23 cellular contexts compared by ENCODE assay signal in genomic region chr5:51651889-51652288, GRCh38.
DNase-seq lines count a peak whose midpoint lies in the region; ATAC-seq and TF ChIP-seq lines count a peak whose summit lies in the region.
"Had no signal": no experiment of that assay in that cellular context is flagged by ENCODE, and none has a peak within 500 bp of the region (broad histone marks: within the 10 kb centered on the region; RNA-seq: fewer than 3 reads in every experiment).

No MANE protein-coding gene starts in this region.

- H3K4me1 ChIP-seq in RWPE2 (ENCODE audit: insufficient read depth, poor library complexity, severe bottlenecking) = peaks cover 37% of the 10 kb centered on the region
- H3K4me1 ChIP-seq in CD8-positive, alpha-beta memory T cell (ENCODE audit: insufficient read depth, low read length) = no peaks in the 10 kb centered on the region
- H3K4me1 ChIP-seq: right lobe of liver, stomach, upper lobe of right lung had no signal

- peak overlapping the region; percentile 81 for H3K27ac ChIP-seq in RWPE2 (ENCODE audit: poor library complexity, severe bottlenecking)
- no peak overlapping the region for H3K27ac ChIP-seq in CD8-positive, alpha-beta memory T cell (ENCODE audit: low read depth, low read length)
- H3K27ac ChIP-seq: right lobe of liver, stomach, upper lobe of right lung had no signal

- CTCF ChIA-PET in CD8-positive, alpha-beta memory T cell (lab: Charles Lee) = no interaction called here

- H3K9me3 Mint-ChIP-seq in CD8-positive, alpha-beta memory T cell = peaks cover 2 to 15% (median 8%) of the 10 kb centered on the region in 5 donors

- DNase-seq in HCEC 1CT (peak; percentile 10), RWPE2 (ENCODE audit: low spot score) (no peak), fibroblast of pulmonary artery (ENCODE audit: low read depth) (peak; percentile 29), pulmonary artery endothelial cell (ENCODE audit: low read depth, low spot score) (peak; percentile 20), T-helper 2 cell (no peak), GM19240 (ENCODE audit: insufficient read length, low spot score) (no peak)
- DNase-seq in CD8-positive, alpha-beta memory T cell = no peak
- no peak for DNase-seq in activated CD4-positive, CD25-positive, alpha-beta regulatory T cell (lab: John Stamatoyannopoulos, UW)
- DNase-seq: activated naive CD8-positive, alpha-beta T cell treated with anti-CD3 and anti-CD28 coated beads, Interleukin-2, amount 10 ng/mL, durations not matched to agents 7 days and 5 days; activated T-cell treated with anti-CD3 and anti-CD28 coated beads, Interleukin-2, amount 50 U/mL, for 48 hours; effector CD4-positive, alpha-beta T cell; left cardiac atrium; NCI-H2081 treated with DMSO at 0.1 percent for 48 hours; NCI-H524 treated with DMSO at 0.1 percent for 48 hours; right lobe of liver; SIG-M5; stimulated activated CD4-positive, alpha-beta T cell treated with anti-CD3 and anti-CD28 coated beads, Interleukin-1b, Interleukin-23, amount 100 ng/mL, for 48 hours; stomach; T-helper 17 cell; upper lobe of right lung had no signal

- H3K4me3 ChIP-seq in RWPE2 (ENCODE audit: severe bottlenecking) (no peak overlapping the region), fibroblast of pulmonary artery (replicated peaks; ENCODE audit: low read depth, low read length) (no peak overlapping the region)
- H3K4me3 ChIP-seq in CD8-positive, alpha-beta memory T cell (ENCODE audit: low read length) = no peak overlapping the region
- H3K4me3 ChIP-seq: hepatocyte, K562, right lobe of liver, stomach, upper lobe of right lung had no signal

- no peak overlapping the region for H3K4me3 Mint-ChIP-seq in CD8-positive, alpha-beta memory T cell
- H3K4me3 Mint-ChIP-seq: activated naive CD8-positive, alpha-beta T cell treated with anti-CD3 and anti-CD28 coated beads, Interleukin-2, amount 10 ng/mL, durations not matched to agents 7 days and 5 days; T-helper 17 cell; WTC11 had no signal

- POLR2A ChIA-PET in CD8-positive, alpha-beta memory T cell (lab: Charles Lee) = no interaction called here

- no peaks in the 10 kb centered on the region for H3K9me3 ChIP-seq in RWPE2 (ENCODE audit: severe bottlenecking)
- no peaks in the 10 kb centered on the region for H3K9me3 ChIP-seq in CD8-positive, alpha-beta memory T cell (ENCODE audit: low read length)
- H3K9me3 ChIP-seq: right lobe of liver, stomach, upper lobe of right lung had no signal

- no peaks in the 10 kb centered on the region for H3K36me3 Mint-ChIP-seq in CD8-positive, alpha-beta memory T cell
- H3K36me3 Mint-ChIP-seq: activated naive CD8-positive, alpha-beta T cell treated with anti-CD3 and anti-CD28 coated beads, Interleukin-2, amount 10 ng/mL, durations not matched to agents 7 days and 5 days; WTC11 had no signal

- TF ChIP-seq CTCF in RWPE2 (IDR thresholded peaks at IDR 0.05; ENCODE audit: poor library complexity, severe bottlenecking) (no peak), fibroblast of pulmonary artery (IDR thresholded peaks at IDR 0.05; ENCODE audit: low read length, missing control alignments) (no peak)

- ATAC-seq in RWPE2 (ENCODE audit: low read depth) = peak; percentile 91
- ATAC-seq: K562, left cardiac atrium, right lobe of liver, T-helper 17 cell, upper lobe of right lung, WTC11 had no signal

- H3K4me1 Mint-ChIP-seq in CD8-positive, alpha-beta memory T cell = no peaks in the 10 kb centered on the region
- H3K4me1 Mint-ChIP-seq: activated naive CD8-positive, alpha-beta T cell treated with anti-CD3 and anti-CD28 coated beads, Interleukin-2, amount 10 ng/mL, durations not matched to agents 7 days and 5 days; T-helper 17 cell had no signal

- no peaks in the 10 kb centered on the region for H3K27me3 Mint-ChIP-seq in CD8-positive, alpha-beta memory T cell
- H3K27me3 Mint-ChIP-seq: activated naive CD8-positive, alpha-beta T cell treated with anti-CD3 and anti-CD28 coated beads, Interleukin-2, amount 10 ng/mL, durations not matched to agents 7 days and 5 days; T-helper 17 cell had no signal

- H3K27ac Mint-ChIP-seq in CD8-positive, alpha-beta memory T cell = no peak overlapping the region
- H3K27ac Mint-ChIP-seq: activated naive CD8-positive, alpha-beta T cell treated with anti-CD3 and anti-CD28 coated beads, Interleukin-2, amount 10 ng/mL, durations not matched to agents 7 days and 5 days; T-helper 17 cell; WTC11 had no signal

- H3K36me3 ChIP-seq in RWPE2 (ENCODE audit: low read depth) = no peaks in the 10 kb centered on the region
- H3K36me3 ChIP-seq in CD8-positive, alpha-beta memory T cell (ENCODE audit: insufficient read depth, low read length) = no peaks in the 10 kb centered on the region
- H3K36me3 ChIP-seq: right lobe of liver, stomach, upper lobe of right lung had no signal

- H3K27me3 ChIP-seq in RWPE2 (ENCODE audit: insufficient read depth, poor library complexity, severe bottlenecking) = no peaks in the 10 kb centered on the region
- no peaks in the 10 kb centered on the region for H3K27me3 ChIP-seq in CD8-positive, alpha-beta memory T cell (ENCODE audit: insufficient read depth, low read length, poor library complexity, severe bottlenecking)
- H3K27me3 ChIP-seq: hepatocyte, right lobe of liver, stomach, upper lobe of right lung had no signal

Comparison
In these comparisons a context has a peak if more than half of its experiments do, and no peak if none do; other contexts are left out.
1. DNase-seq: peak in HCEC 1CT (single experiment), fibroblast of pulmonary artery (single experiment) and pulmonary artery endothelial cell (single experiment); none in RWPE2 (single experiment), CD8-positive, alpha-beta memory T cell (0 of 5), T-helper 2 cell (0 of 5), activated CD4-positive, CD25-positive, alpha-beta regulatory T cell (0 of 4) and GM19240 (single experiment).